In genomic region chr12:40106655-40107054, GRCh38 we compare ENCODE assay signal across 1 cellular context.
TF ChIP-seq lines count a peak whose summit lies in the region.

No MANE protein-coding gene starts in this region.

TF ChIP-seq in HCT116, 20 proteins besides CTCF, POLR2A, EP300 and RAD21 (continued from another document):
- TF ChIP-seq MAX (IDR thresholded peaks at IDR 0.05) (no peak), CEBPB (IDR thresholded peaks at IDR 0.05; ENCODE audit: low read depth) (no peak), ZFX (IDR thresholded peaks at IDR 0.05) (no peak), ZNF274 (IDR thresholded peaks at IDR 0.05; ENCODE audit: low read depth, low read length) (no peak), EZH2 (IDR thresholded peaks at IDR 0.05) (no peak), EZH2phosphoT487 (IDR thresholded peaks at IDR 0.05; ENCODE audit: borderline replicate concordance) (no peak), ATF3 (IDR thresholded peaks at IDR 0.05) (no peak), FOSL1 (IDR thresholded peaks at IDR 0.05; ENCODE audit: low read depth) (no peak)
